8 cellular contexts compared by ENCODE assay signal in the genomic region with DNA sequence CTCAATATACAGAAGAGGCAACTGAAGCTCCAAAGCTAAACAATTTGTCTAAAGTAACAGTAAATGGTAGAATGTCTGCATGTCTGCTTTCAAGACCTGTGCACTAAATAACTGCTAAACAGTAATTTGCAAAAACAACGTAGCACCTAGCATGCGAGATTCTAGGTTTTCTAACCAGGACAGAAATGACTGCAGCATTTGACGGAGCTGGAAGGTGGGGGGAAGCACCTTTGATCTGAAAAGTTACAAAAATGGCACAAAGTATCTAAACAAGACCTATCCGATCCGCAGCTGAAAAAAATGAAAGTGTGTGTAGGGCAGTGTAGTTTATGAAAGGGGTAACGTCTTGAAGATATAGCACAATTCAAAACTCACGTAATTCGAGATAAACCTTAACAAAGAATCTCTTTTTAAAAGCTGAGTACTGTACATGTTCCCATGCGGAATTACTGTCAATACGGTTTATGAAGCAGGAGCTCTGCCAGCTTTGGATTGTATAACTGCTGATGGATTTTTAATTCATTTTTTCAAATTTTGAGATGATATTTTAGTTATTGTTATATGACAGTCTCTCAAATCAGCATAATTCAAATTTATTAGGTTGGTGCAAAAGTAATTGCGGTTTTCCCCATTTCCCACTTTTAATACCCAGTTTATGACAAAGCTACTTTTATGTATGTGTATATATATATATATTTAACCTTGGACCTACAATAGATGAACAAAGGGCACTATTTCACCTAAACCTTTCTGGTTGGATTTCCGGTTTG. TPM values are rescaled to one million over a fixed set of nuclear protein-coding genes. Genes with fewer than 3 reads are reported as not detected.
DNase-seq lines count a peak whose midpoint lies in the region; ATAC-seq and TF ChIP-seq lines count a peak whose summit lies in the region.

No MANE protein-coding gene starts in this region.

- H3K9ac ChIP-seq in Loucy (ENCODE audit: low read depth, low read length, poor library complexity, severe bottlenecking): peak overlapping the region; percentile 18
- peak overlapping the region; percentile 49 to 51 for H3K9ac ChIP-seq in duodenal mucosa (ENCODE audit: low read depth in 1 of 2, low read length in 2 of 2)
- no peak overlapping the region for H3K9ac ChIP-seq in neuronal stem cell (ENCODE audit: low read depth, low read length, poor library complexity)

- no peaks in the 10 kb centered on the region for H4K20me1 ChIP-seq in Loucy (ENCODE audit: insufficient read depth, low read length, poor library complexity, severe bottlenecking)

- H2AFZ ChIP-seq in Loucy (ENCODE audit: low read length): 0 out of 2 replicates have a peak overlapping the region, but pooled peaks have one; percentile 44
- peak overlapping the region; percentile 83 for H2AFZ ChIP-seq in neuronal stem cell (ENCODE audit: low read length)

- no peaks in the 10 kb centered on the region for H3F3A ChIP-seq in Loucy (ENCODE audit: low read depth)

- no peak overlapping the region for H3K4ac ChIP-seq in neuronal stem cell (ENCODE audit: low read length)

- no TSS peak for BruUV-seq in Calu3 (replicated peaks; lab: Mats Ljungman, UMichigan)

- H4K8ac ChIP-seq in neuronal stem cell (ENCODE audit: low read depth, low read length): no peak overlapping the region

- H3K79me2 ChIP-seq in Loucy (ENCODE audit: insufficient read depth, low read length): peaks cover 10% of the 10 kb centered on the region; the same call in 1 of the 2 replicates

- H3K27me3 ChIP-seq in Loucy (ENCODE audit: insufficient read depth, low read length, poor library complexity, severe bottlenecking) (no peaks in the 10 kb centered on the region), duodenal mucosa (ENCODE audit: control insufficient read depth in 1 of 2, insufficient read depth in 2 of 2, low read length in 2 of 2) (no peaks in the 10 kb centered on the region), neuronal stem cell (ENCODE audit: control insufficient read depth in 3 of 3, insufficient read depth in 3 of 3, low read depth in 1 of 3, low read length in 3 of 3) (peaks cover 0 to 9% (median 2%) of the 10 kb centered on the region in 3 experiments)

- H3K9me3 ChIP-seq in Loucy (ENCODE audit: insufficient read depth, low read depth, low read length) (no peaks in the 10 kb centered on the region), duodenal mucosa (ENCODE audit: control insufficient read depth in 1 of 2, low read length in 2 of 2) (no peaks in the 10 kb centered on the region), neuronal stem cell (replicated peaks in 1 of 2; ENCODE audit: control insufficient read depth in 2 of 2, insufficient read depth in 1 of 2, low read depth in 1 of 2, low read length in 2 of 2) (no peaks in the 10 kb centered on the region)

- no peak overlapping the region for H2BK15ac ChIP-seq in neuronal stem cell (ENCODE audit: low read length)

- H3K36me3 ChIP-seq in Loucy (ENCODE audit: insufficient read depth, low read length) (no peaks in the 10 kb centered on the region), duodenal mucosa (ENCODE audit: control insufficient read depth in 1 of 2, insufficient read depth in 2 of 2, low read length in 2 of 2) (no peaks in the 10 kb centered on the region), neuronal stem cell (replicated peaks in 1 of 2; ENCODE audit: control insufficient read depth in 2 of 2, insufficient read depth in 2 of 2, low read length in 2 of 2) (no peaks in the 10 kb centered on the region)

- H3K9me2 ChIP-seq in Loucy (replicated peaks; ENCODE audit: low read depth, low read length): no peaks in the 10 kb centered on the region

- ATAC-seq in GM18861 (IDR thresholded peaks at IDR 0.05; ENCODE audit: unreplicated experiment) (no peak), HG02852 (IDR thresholded peaks at IDR 0.05; ENCODE audit: unreplicated experiment) (no peak)

- H3K18ac ChIP-seq in neuronal stem cell (ENCODE audit: low read length): no peak overlapping the region

- no peak overlapping the region for H3K23ac ChIP-seq in neuronal stem cell (ENCODE audit: low read depth, low read length, poor library complexity)

- no peak overlapping the region for H2AK5ac ChIP-seq in neuronal stem cell (ENCODE audit: low read depth, low read length)

- H3K14ac ChIP-seq in neuronal stem cell (ENCODE audit: low read length): no peak overlapping the region

- no peaks in the 10 kb centered on the region for H3K79me1 ChIP-seq in neuronal stem cell (ENCODE audit: low read depth, low read length)

- no peak overlapping the region for H2BK12ac ChIP-seq in neuronal stem cell (ENCODE audit: low read length)

- peaks cover 12% of the 10 kb centered on the region for H3K4me1 Mint-ChIP-seq in Calu3 (ENCODE audit: low read depth, unreplicated experiment)

- no CpG with 5 or more reads among the region's 12 CpGs for WGBS in neuronal stem cell (ENCODE audit: extremely low coverage in 2 of 2, insufficient read length in 2 of 2, insufficient replicate concordance in 1 of 2), 2 donors

- H3K27ac ChIP-seq in duodenal mucosa (ENCODE audit: low read depth, low read length) (peak overlapping the region; percentile 53), neuronal stem cell (replicated peaks; ENCODE audit: low read length) (no peak overlapping the region)

- no peak overlapping the region for H4K91ac ChIP-seq in neuronal stem cell (ENCODE audit: low read depth, low read length, poor library complexity)

- H3K4me3 ChIP-seq in Loucy (ENCODE audit: low read length, poor library complexity, severe bottlenecking) (peak overlapping the region; percentile 69), duodenal mucosa (ENCODE audit: low read depth in 1 of 2, low read length in 2 of 2) (peak overlapping the region; percentile 69), neuronal stem cell (ENCODE audit: low read length in 2 of 2) (peak overlapping the region in 1 of 2 donors; percentile 39)

- H2BK5ac ChIP-seq in neuronal stem cell (ENCODE audit: low read length): no peak overlapping the region

- intact Hi-C loops in Calu3 (cut with micrococcal nuclease; ENCODE audit: unreplicated experiment): no loop called here

- CTCF ChIA-PET in Calu3 (lab: Charles Lee): interaction anchor here (0.7 kb wide), 1 partner anchor 691 kb away, joined by 4 read pairs; no protein-coding TSS in a partner anchor

- H3K4me2 ChIP-seq in Loucy (ENCODE audit: low read depth, low read length, poor library complexity, severe bottlenecking): peak overlapping the region; percentile 74
- H3K4me2 ChIP-seq in neuronal stem cell (ENCODE audit: insufficient read depth, low read length, poor library complexity, severe bottlenecking): peak overlapping the region; percentile 92

- no peak for TF ChIP-seq CTCF in Calu3 (IDR thresholded peaks at IDR 0.05; ENCODE audit: unreplicated experiment)
- TF ChIP-seq CTCF in Loucy (conservative IDR thresholded peaks at IDR 0.05; ENCODE audit: low read length): no peak

- DNase-seq in Calu3 (no peak), neuronal stem cell (ENCODE audit: low spot score) (no peak), SKM-1 (lab: John Stamatoyannopoulos, UW; ENCODE audit: unreplicated experiment) (no peak), NOMO-1 treated with DMSO at 0.1 percent for 48 hours (lab: John Stamatoyannopoulos, UW; ENCODE audit: unreplicated experiment) (no peak)

- no peak overlapping the region for H2BK120ac ChIP-seq in neuronal stem cell (ENCODE audit: low read depth, low read length)

- peaks cover 23% of the 10 kb centered on the region for H3K36me3 Mint-ChIP-seq in Calu3 (ENCODE audit: insufficient read depth, unreplicated experiment)

- H3K9me3 Mint-ChIP-seq in Calu3 (ENCODE audit: low read depth, unreplicated experiment): no peaks in the 10 kb centered on the region

- H3K4me1 ChIP-seq in Loucy (ENCODE audit: insufficient read depth, low read length, poor library complexity, severe bottlenecking): peaks cover 51% of the 10 kb centered on the region
- H3K4me1 ChIP-seq in duodenal mucosa (ENCODE audit: control insufficient read depth in 1 of 2, insufficient read depth in 2 of 2, low read length in 2 of 2): peaks cover 25 to 31% of the 10 kb centered on the region in 2 donors
- peaks cover 4 to 16% of the 10 kb centered on the region in 2 donors for H3K4me1 ChIP-seq in neuronal stem cell (ENCODE audit: control insufficient read depth in 2 of 2, insufficient read depth in 1 of 2, low read depth in 1 of 2, low read length in 2 of 2)

- no peaks in the 10 kb centered on the region for H3K27me3 Mint-ChIP-seq in Calu3 (ENCODE audit: unreplicated experiment)

- peak overlapping the region; percentile 78 for H3K27ac Mint-ChIP-seq in Calu3 (ENCODE audit: unreplicated experiment)

- H3K4me3 Mint-ChIP-seq in Calu3 (ENCODE audit: low read depth, unreplicated experiment): peak overlapping the region; percentile 88

RNA-seq across cellular contexts. Expression of a gene that starts 1.1 kb away (rescaled TPM):
- 37.0 and 43.4 TPM in 2 replicates for total RNA-seq in Calu3 (2022)
- 16.5 TPM for polyA plus RNA-seq in neuronal stem cell (2013, experiment 1 of 2)
- 15.9 TPM for polyA plus RNA-seq in neuronal stem cell (2013, experiment 2 of 2)

RNA-seq across cellular contexts. Expression of a gene that starts 53.8 kb away (rescaled TPM):
- 239 and 248 TPM in 2 replicates for total RNA-seq in Calu3 (2022)
- 90.5 TPM for polyA plus RNA-seq in neuronal stem cell (2013, experiment 1 of 2)
- 93.4 TPM for polyA plus RNA-seq in neuronal stem cell (2013, experiment 2 of 2)
